In the genomic region with DNA sequence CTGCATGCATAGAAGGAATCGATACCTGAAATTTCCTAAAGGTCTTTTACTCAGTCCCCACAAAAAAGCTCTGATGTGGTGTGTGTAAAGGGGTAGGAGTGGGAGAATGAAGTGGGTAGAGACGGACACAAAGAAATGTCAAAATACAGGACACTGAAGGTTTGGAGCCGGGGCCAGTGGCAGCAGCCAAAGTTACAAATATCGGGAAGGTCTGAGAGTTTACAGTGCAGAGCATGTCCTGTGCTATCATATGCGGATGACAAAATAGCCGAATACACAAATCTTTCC, we compare ENCODE assay signal across 8 cellular contexts. TPM values are rescaled to one million over a fixed set of nuclear protein-coding genes. Genes with fewer than 3 reads are reported as not detected.
DNase-seq lines count a peak whose midpoint lies in the region; ATAC-seq and TF ChIP-seq lines count a peak whose summit lies in the region.

No MANE protein-coding gene starts in this region.

- TF ChIP-seq POLR2A in breast epithelium (IDR thresholded peaks at IDR 0.05): no peak

- H3K36me3 ChIP-seq in BE2C (no peaks in the 10 kb centered on the region), breast epithelium (no peaks in the 10 kb centered on the region), mucosa of rectum (ENCODE audit: control insufficient read depth in 2 of 2, insufficient read depth in 2 of 2, low read length in 2 of 2) (no peaks in the 10 kb centered on the region)

- H3K27me3 ChIP-seq in BE2C (no peaks in the 10 kb centered on the region), breast epithelium (no peaks in the 10 kb centered on the region), mucosa of rectum (ENCODE audit: control insufficient read depth in 2 of 2, insufficient read depth in 2 of 2, low read length in 2 of 2) (peaks cover 0 to 7% of the 10 kb centered on the region in 2 donors)

- peak overlapping the region; percentile 78 for H3K4me3 ChIP-seq in BE2C (ENCODE audit: low read depth, low read length)
- H3K4me3 ChIP-seq in breast epithelium: peak overlapping the region; percentile 90 to 95 (median 92)
- peak overlapping the region; percentile 95 to 99 for H3K4me3 ChIP-seq in mucosa of rectum (ENCODE audit: low read length in 2 of 2)

- peak overlapping the region; percentile 92 to 96 for H3K27ac ChIP-seq in breast epithelium
- H3K27ac ChIP-seq in mucosa of rectum (ENCODE audit: low read depth in 2 of 2, low read length in 2 of 2): peak overlapping the region; percentile 89

- ATAC-seq in HG02884 (IDR thresholded peaks at IDR 0.05; ENCODE audit: unreplicated experiment) (peak; percentile 6), GM21737 (IDR thresholded peaks at IDR 0.05; ENCODE audit: unreplicated experiment) (no peak)

- H3K9ac ChIP-seq in mucosa of rectum (ENCODE audit: low read depth in 1 of 2, low read length in 2 of 2): peak overlapping the region; percentile 58 to 74

- H3K9me3 ChIP-seq in BE2C (no peaks in the 10 kb centered on the region), breast epithelium (no peaks in the 10 kb centered on the region), mucosa of rectum (ENCODE audit: control insufficient read depth in 2 of 2, low read length in 2 of 2) (no peaks in the 10 kb centered on the region)

- no peaks in the 10 kb centered on the region for H3K4me1 ChIP-seq in BE2C
- H3K4me1 ChIP-seq in breast epithelium: peaks cover 0 to 9% of the 10 kb centered on the region in 2 donors
- peaks cover 7 to 13% of the 10 kb centered on the region in 2 donors for H3K4me1 ChIP-seq in mucosa of rectum (ENCODE audit: control insufficient read depth in 2 of 2, insufficient read depth in 2 of 2, low read length in 2 of 2)

- intact Hi-C loops in breast epithelium (cut with DNase I; ENCODE audit: low total_unique reads): no loop called here

- DNase-seq in BE2C (no peak), breast epithelium (ENCODE audit: low spot score in 2 of 2) (no peak), HK-2 (ENCODE audit: unreplicated experiment) (no peak), NCI-H446 treated with DMSO at 0.1 percent for 48 hours (lab: John Stamatoyannopoulos, UW) (no peak)
- no peak for DNase-seq in stimulated activated CD4-positive, alpha-beta T cell treated with anti-CD3 and anti-CD28 coated beads, Interleukin-4, amount 100 ng/mL, for 1 hour

- TF ChIP-seq CTCF in BE2C (IDR thresholded peaks at IDR 0.05; ENCODE audit: low read depth, low read length): no peak
- no peak for TF ChIP-seq CTCF in breast epithelium (IDR thresholded peaks at IDR 0.05)

RNA-seq across cellular contexts. Expression of gene PPP1R21, which starts 0.5 kb away (rescaled TPM):
- polyA plus RNA-seq in BE2C (2012; ENCODE audit: insufficient read depth, insufficient read length, low read depth): 2.5 TPM
- total RNA-seq in breast epithelium: 10 to 100 TPM; 26.5 to 37.0 (median 36.4) TPM
